Comparison of ENCODE assay signal across 1 cellular context in the genomic region with DNA sequence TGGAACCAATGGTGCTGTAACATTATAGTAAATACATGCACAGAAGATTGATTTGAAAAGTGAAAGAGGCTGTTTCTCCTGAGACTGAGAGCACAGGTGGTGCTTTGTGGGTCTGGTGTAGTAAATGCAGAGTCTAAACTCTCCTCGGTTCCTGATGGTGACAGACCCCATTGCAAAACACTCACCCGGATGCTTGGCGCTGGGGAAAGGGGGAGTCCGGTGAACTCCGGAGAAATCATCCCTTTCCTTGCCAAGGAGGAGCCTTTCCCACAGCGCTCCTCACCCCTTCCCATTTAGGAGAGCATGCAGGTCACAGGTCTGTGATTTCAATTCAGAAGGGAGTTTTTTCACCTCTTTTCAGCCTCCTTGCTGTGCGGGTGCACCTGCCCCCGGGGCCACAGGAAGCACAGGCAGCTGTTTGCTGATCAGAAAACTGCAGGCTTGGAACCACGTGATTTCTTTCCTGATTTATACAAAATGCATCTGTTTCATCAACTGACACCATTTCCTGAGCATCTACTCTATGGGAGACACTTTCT.
TF ChIP-seq lines count a peak whose summit lies in the region.

No MANE protein-coding gene starts in this region.

TF ChIP-seq in GM12878, 131 proteins besides CTCF, POLR2A, EP300 and RAD21 (continued from another document):
- TF ChIP-seq KLF5 (IDR thresholded peaks at IDR 0.05; ENCODE audit: partially characterized antibody) (no peak), HDGF (IDR thresholded peaks at IDR 0.05) (no peak), RELA (IDR thresholded peaks at IDR 0.05; ENCODE audit: borderline replicate concordance, partially characterized antibody) (no peak), CHD1 (IDR thresholded peaks at IDR 0.05; ENCODE audit: low read depth, low read length) (no peak), IKZF1 (conservative IDR thresholded peaks at IDR 0.05) (no peak)
